Comparison of ENCODE assay signal across 21 cellular contexts in the genomic region with DNA sequence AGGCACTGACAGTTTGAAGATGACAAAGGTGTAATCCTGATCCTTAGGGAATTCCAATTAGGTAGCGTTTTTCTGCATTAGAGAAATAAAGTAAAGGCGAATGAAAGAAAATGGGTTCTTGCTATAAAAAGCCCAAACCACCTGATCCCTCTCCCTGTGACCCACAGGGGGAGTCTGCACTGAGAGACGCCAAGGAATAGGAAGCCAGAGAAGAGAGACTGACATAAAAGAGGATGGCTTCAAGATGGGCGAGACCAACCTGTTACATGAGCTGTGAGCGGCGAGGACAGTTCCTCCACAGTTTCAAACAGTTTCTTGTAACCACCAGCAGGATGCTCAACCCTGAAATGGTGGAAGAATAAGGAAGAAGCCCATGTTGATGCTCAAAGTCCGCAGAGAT. TPM values are rescaled to one million over a fixed set of nuclear protein-coding genes. Genes with fewer than 3 reads are reported as not detected.
DNase-seq lines count a peak whose midpoint lies in the region; ATAC-seq and TF ChIP-seq lines count a peak whose summit lies in the region.
"Had no signal": no experiment of that assay in that cellular context is flagged by ENCODE, and none has a peak within 500 bp of the region (broad histone marks: within the 10 kb centered on the region; RNA-seq: fewer than 3 reads in every experiment).

No MANE protein-coding gene starts in this region.

- intact Hi-C loops in Calu3 (cut with micrococcal nuclease; ENCODE audit: unreplicated experiment) (no loop called here), HCT116 (cut with micrococcal nuclease) (loop anchor here (10.0 kb wide), 1 partner anchor 594 kb away; no protein-coding TSS in a partner anchor), left ventricle myocardium superior (cut with micrococcal nuclease) (no loop called here)

- H3K9me3 Mint-ChIP-seq in Calu3 (ENCODE audit: low read depth, unreplicated experiment) = no peaks in the 10 kb centered on the region

- POLR2A ChIA-PET in HCT116 (lab: Charles Lee) = no interaction called here

- no peak overlapping the region for H2AFZ ChIP-seq in HCT116 (ENCODE audit: low read depth, low read length, poor library complexity, severe bottlenecking)

- BruUV-seq in Calu3 (replicated peaks; lab: Mats Ljungman, UMichigan) (no TSS peak), HCT116 (replicated peaks; lab: Mats Ljungman, UMichigan) (no TSS peak)

- H3K4me1 Mint-ChIP-seq in Calu3 (ENCODE audit: low read depth, unreplicated experiment) = peaks cover 4% of the 10 kb centered on the region
- H3K4me1 Mint-ChIP-seq: CD4-positive, CD25-positive, alpha-beta regulatory T cell had no signal

- peaks cover 6 to 28% of the 10 kb centered on the region in 2 experiments; a peak in 3 of 4 replicates for H3K36me3 ChIP-seq in HCT116 (ENCODE audit: control insufficient read depth in 1 of 2, insufficient read depth in 2 of 2, low read length in 2 of 2)
- no peaks in the 10 kb centered on the region for H3K36me3 ChIP-seq in brain microvascular endothelial cell (replicated peaks)
- H3K36me3 ChIP-seq in Peyer's patch = no peaks in the 10 kb centered on the region
- H3K36me3 ChIP-seq: BLaER1 had no signal

- H4K20me1 ChIP-seq in HCT116 (ENCODE audit: insufficient read depth) = peaks cover 4% of the 10 kb centered on the region; the same call in 1 of the 2 replicates
- H4K20me1 ChIP-seq: BLaER1 had no signal

- TF ChIP-seq RAD21 in HCT116 (IDR thresholded peaks at IDR 0.05; ENCODE audit: low read depth) = no peak

- ATAC-seq in HCT116 (peak; percentile 45; the same call in 1 of the 2 replicates), GM19035 (IDR thresholded peaks at IDR 0.05; ENCODE audit: unreplicated experiment) (no peak), left ventricle myocardium superior (no peak)
- ATAC-seq: Panc1 had no signal

- no peak overlapping the region for H3K4me3 Mint-ChIP-seq in Calu3 (ENCODE audit: low read depth, unreplicated experiment)
- H3K4me3 Mint-ChIP-seq: CD4-positive, CD25-positive, alpha-beta regulatory T cell had no signal

- no peak for TF ChIP-seq POLR2A in HCT116 (IDR thresholded peaks at IDR 0.05; ENCODE audit: borderline replicate concordance, extremely low read depth, insufficient read depth, insufficient read length)
- no peak for TF ChIP-seq POLR2A in Peyer's patch (IDR thresholded peaks at IDR 0.05)

- DNase-seq in Calu3 = no peak
- no peak for DNase-seq in HCT116 (ENCODE audit: low read depth, low spot score)
- DNase-seq in brain microvascular endothelial cell = no peak
- peak; percentile 66 for DNase-seq in iPS-NIHi7 (ENCODE audit: extremely low spot score)
- DNase-seq in GOT3 (lab: John Stamatoyannopoulos, UW) = no peak
- no peak for DNase-seq in Peyer's patch
- DNase-seq in left ventricle myocardium superior = no peak
- DNase-seq: 8988T; CD4-positive, CD25-positive, alpha-beta regulatory T cell; KG1; MM.1S; NCI-H2029 treated with DMSO at 0.1 percent for 48 hours; NCI-H446 treated with DMSO at 0.1 percent for 48 hours; NCI-H526; SHP77 treated with DMSO at 0.1 percent for 48 hours; T-helper 1 cell had no signal

- H3K27ac ChIP-seq in HCT116 (ENCODE audit: low read depth, low read length) (no peak overlapping the region), brain microvascular endothelial cell (no peak overlapping the region), Peyer's patch (no peak overlapping the region)
- H3K27ac ChIP-seq: BLaER1 had no signal

- H3K27me3 ChIP-seq in HCT116 (ENCODE audit: insufficient read depth, low read length) = no peaks in the 10 kb centered on the region
- no peaks in the 10 kb centered on the region for H3K27me3 ChIP-seq in brain microvascular endothelial cell (replicated peaks)
- no peaks in the 10 kb centered on the region for H3K27me3 ChIP-seq in Peyer's patch
- H3K27me3 ChIP-seq: BLaER1 had no signal

- H3K36me3 Mint-ChIP-seq in Calu3 (ENCODE audit: insufficient read depth, unreplicated experiment) = no peaks in the 10 kb centered on the region
- H3K36me3 Mint-ChIP-seq: CD4-positive, CD25-positive, alpha-beta regulatory T cell had no signal

- in situ Hi-C loops in brain microvascular endothelial cell (cut with HindIII; ENCODE audit: low pct_ligation_motif_present, low sequenced_read_pairs) = no loop called here

- CTCF ChIA-PET in Calu3 (lab: Charles Lee) (interaction anchor here (0.8 kb wide), 1 partner anchor 551 kb away, joined by 3 read pairs; no protein-coding TSS in a partner anchor), HCT116 (lab: Charles Lee) (no interaction called here)

- no peaks in the 10 kb centered on the region; the same call in 1 of the 2 replicates for H3K79me2 ChIP-seq in HCT116 (ENCODE audit: insufficient read depth, low read length)

- TF ChIP-seq CTCF in Calu3 (IDR thresholded peaks at IDR 0.05; ENCODE audit: unreplicated experiment) (peak; percentile 16), HCT116 (IDR thresholded peaks at IDR 0.05 in 2 of 3, conservative IDR thresholded peaks at IDR 0.05 in 1 of 3; ENCODE audit: borderline replicate concordance in 1 of 3, insufficient read depth in 1 of 3, low read depth in 2 of 3, low read length in 2 of 3) (peak in 1 of 3 experiments; percentile 9; a peak in 1 of 6 replicates), brain microvascular endothelial cell (IDR thresholded peaks at IDR 0.05; ENCODE audit: low read depth, low read length, missing control alignments) (peak; percentile 6), Peyer's patch (IDR thresholded peaks at IDR 0.05) (no peak)

- H3K27ac Mint-ChIP-seq in Calu3 (ENCODE audit: unreplicated experiment) = no peak overlapping the region
- H3K27ac Mint-ChIP-seq: CD4-positive, CD25-positive, alpha-beta regulatory T cell had no signal

- H3K4me2 ChIP-seq in HCT116 (ENCODE audit: low read length) = no peak overlapping the region
- H3K4me2 ChIP-seq: BLaER1 had no signal

- no peak overlapping the region for H3K9ac ChIP-seq in HCT116 (ENCODE audit: low read length)
- H3K9ac ChIP-seq: BLaER1 had no signal

- RAD21 ChIA-PET in HCT116 (lab: Charles Lee; ENCODE audit: low non-redundant PET in 1 of 2, low total read pairs in 2 of 2, uncharacterized antibody in 2 of 2, unreplicated experiment in 2 of 2) = no interaction called here

- H3K4me1 ChIP-seq in HCT116 (ENCODE audit: control insufficient read depth in 1 of 2, insufficient read depth in 2 of 2, low read length in 2 of 2) = peaks cover under 1 to 1% of the 10 kb centered on the region in 2 experiments; a peak in 1 of 4 replicates
- no peaks in the 10 kb centered on the region for H3K4me1 ChIP-seq in Peyer's patch
- H3K4me1 ChIP-seq: BLaER1 had no signal

- H3K9me2 ChIP-seq in HCT116 (ENCODE audit: insufficient read depth) = no peaks in the 10 kb centered on the region

- H3K4me3 ChIP-seq in HCT116 (replicated peaks in 1 of 2; ENCODE audit: low read depth in 1 of 2, low read length in 2 of 2) (no peak overlapping the region), brain microvascular endothelial cell (ENCODE audit: low read depth, low read length) (no peak overlapping the region), Peyer's patch (no peak overlapping the region)
- H3K4me3 ChIP-seq: BLaER1 had no signal

- no peaks in the 10 kb centered on the region for H3K9me3 ChIP-seq in HCT116 (ENCODE audit: control insufficient read depth in 1 of 2, insufficient read depth in 1 of 2, low read depth in 1 of 2, low read length in 2 of 2)
- H3K9me3 ChIP-seq in Peyer's patch = no peaks in the 10 kb centered on the region
- H3K9me3 ChIP-seq: BLaER1 had no signal

- H3K27me3 Mint-ChIP-seq in Calu3 (ENCODE audit: unreplicated experiment) = no peaks in the 10 kb centered on the region
- H3K27me3 Mint-ChIP-seq: CD4-positive, CD25-positive, alpha-beta regulatory T cell had no signal

TF ChIP-seq in HCT116, 20 proteins besides CTCF, POLR2A, EP300 and RAD21:
- TF ChIP-seq TCF7L2 (IDR thresholded peaks at IDR 0.05; ENCODE audit: borderline replicate concordance, extremely low read depth, insufficient read depth, insufficient read length) (no peak), FOSL1 (IDR thresholded peaks at IDR 0.05; ENCODE audit: low read depth) (no peak), EZH2phosphoT487 (IDR thresholded peaks at IDR 0.05; ENCODE audit: borderline replicate concordance) (no peak), EGR1 (IDR thresholded peaks at IDR 0.05; ENCODE audit: low read depth) (no peak), ZBTB33 (IDR thresholded peaks at IDR 0.05; ENCODE audit: extremely low read depth, insufficient replicate concordance, low read length) (no peak)
- TF ChIP-seq, protein P1, sequence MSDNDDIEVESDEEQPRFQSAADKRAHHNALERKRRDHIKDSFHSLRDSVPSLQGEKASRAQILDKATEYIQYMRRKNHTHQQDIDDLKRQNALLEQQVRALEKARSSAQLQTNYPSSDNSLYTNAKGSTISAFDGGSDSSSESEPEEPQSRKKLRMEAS (IDR thresholded peaks at IDR 0.05) = no peak

RNA-seq across cellular contexts. Expression of gene RPE65, which starts 1.4 kb away (rescaled TPM):
- total RNA-seq in Calu3 (2022) (not detected in 2 replicates), HCT116 (2021; ENCODE audit: unreplicated experiment) (not detected), Peyer's patch (not detected), left ventricle myocardium superior (not detected)
- polyA plus RNA-seq in HCT116 (2012) = 0.10 and 0.12 TPM in 2 replicates
- total RNA-seq: CD4-positive, CD25-positive, alpha-beta regulatory T cell; OCI-LY7 had no signal
- polyA plus RNA-seq: AG04450; CD4-positive, CD25-positive, alpha-beta regulatory T cell had no signal

RNA-seq across cellular contexts. Expression of gene DEPDC1, which starts 48.5 kb away (rescaled TPM):
- total RNA-seq in Calu3 (2022) (33.0 and 41.7 TPM in 2 replicates), HCT116 (2021; ENCODE audit: unreplicated experiment) (61.9 TPM), Peyer's patch (1 to 10 TPM; 1.1 to 9.1 (median 2.0) TPM), left ventricle myocardium superior (0.45 TPM)
- 10.0 and 18.3 TPM in 2 replicates for polyA plus RNA-seq in HCT116 (2012)

Comparison
In these comparisons a context has a peak if more than half of its experiments do, and no peak if none do; other contexts are left out.
1. CTCF ChIP-seq: peak in Calu3 (single experiment) and brain microvascular endothelial cell (single experiment); none in Peyer's patch (0 of 6).